Comparison of ENCODE assay signal across 9 cellular contexts in genomic region chr2:95314964-95315611, GRCh38. TPM values are rescaled to one million over a fixed set of nuclear protein-coding genes. Genes with fewer than 3 reads are reported as not detected.
DNase-seq lines count a peak whose midpoint lies in the region; ATAC-seq, FAIRE-seq and TF ChIP-seq lines count a peak whose summit lies in the region.
"Had no signal": no experiment of that assay in that cellular context is flagged by ENCODE, and none has a peak within 500 bp of the region (broad histone marks: within the 10 kb centered on the region; RNA-seq: fewer than 3 reads in every experiment).

No MANE protein-coding gene starts in this region.

- 63 to 75% (median 70%) methylated on average over 7 to 16 of the region's 16 CpGs for WGBS in adrenal gland, 4 donors
- 45 to 68% methylated on average over 7 to 16 of the region's 16 CpGs for WGBS in transverse colon (ENCODE audit: low coverage in 1 of 2), 2 donors

- no peak overlapping the region for H3K27ac ChIP-seq in adrenal gland
- H3K27ac ChIP-seq in transverse colon: no peak overlapping the region
- H3K27ac ChIP-seq: epithelial cell of prostate had no signal

- H3K4me1 ChIP-seq in adrenal gland (replicated peaks in 1 of 2): no peaks in the 10 kb centered on the region
- no peaks in the 10 kb centered on the region for H3K4me1 ChIP-seq in transverse colon

- TF ChIP-seq POLR2A in adrenal gland (IDR thresholded peaks at IDR 0.05): no peak
- TF ChIP-seq POLR2A in transverse colon (IDR thresholded peaks at IDR 0.05): no peak
- no peak for TF ChIP-seq POLR2A in GM12892 (IDR thresholded peaks at IDR 0.05; ENCODE audit: low read depth, low read length)

- no peak for ATAC-seq in omental fat pad (ENCODE audit: low FRiP score)
- no peak for ATAC-seq in HG03139 (IDR thresholded peaks at IDR 0.05; ENCODE audit: unreplicated experiment)

- H3K36me3 ChIP-seq in adrenal gland (replicated peaks in 1 of 2) (no peaks in the 10 kb centered on the region), transverse colon (no peaks in the 10 kb centered on the region)

- H3K9me3 ChIP-seq in adrenal gland (replicated peaks in 1 of 3): no peaks in the 10 kb centered on the region
- no peaks in the 10 kb centered on the region for H3K9me3 ChIP-seq in transverse colon

- TF ChIP-seq CTCF in adrenal gland (IDR thresholded peaks at IDR 0.05): peak in 5 of 6 experiments; percentile 13 to 41 (median 29)
- peak; percentile 47 to 79 (median 67) for TF ChIP-seq CTCF in transverse colon (IDR thresholded peaks at IDR 0.05)
- TF ChIP-seq CTCF in omental fat pad (IDR thresholded peaks at IDR 0.05): no peak

- in situ Hi-C loops in transverse colon (cut with MboI; ENCODE audit: low pct_ligation_motif_present in 1 of 4, low pct_unique_long_range_greater_than_20kb in 1 of 4, low sequenced_read_pairs in 3 of 4): loop anchor here in 1 of 4 donors (10.0 kb wide), 1 partner anchor 90 kb away; no protein-coding TSS in a partner anchor

- H3K4me3 ChIP-seq in adrenal gland (no peak overlapping the region), transverse colon (no peak overlapping the region)

- H3K27me3 ChIP-seq in adrenal gland (no peaks in the 10 kb centered on the region), transverse colon (no peaks in the 10 kb centered on the region)

- DNase-seq in CD1c-positive myeloid dendritic cell (ENCODE audit: extremely low spot score) (peak; percentile 42), HPDE6-E6E7 (ENCODE audit: extremely low spot score) (peak; percentile 83), adrenal gland (peak in 1 of 7 donors; percentile 16), iPS-NIHi7 (ENCODE audit: extremely low spot score) (peak; percentile 86), transverse colon (peak; percentile 54), omental fat pad (ENCODE audit: low spot score) (no peak), GM12892 (ENCODE audit: insufficient read length) (no peak)

- TF ChIP-seq EP300 in transverse colon (IDR thresholded peaks at IDR 0.05; ENCODE audit: low read depth): no peak

- intact Hi-C loops in adrenal gland (cut with DNase I): no loop called here
- intact Hi-C loops in transverse colon (cut with DNase I; ENCODE audit: low total_unique reads): no loop called here

- FAIRE-seq in GM12892 (lab: Jason Lieb, UNC): no peak

RNA-seq across cellular contexts. Expression of gene KCNIP3, which starts 17.9 kb away (rescaled TPM):
- 1 to 10 TPM in 7 of 8 donors, under 1 TPM in 1; 0.54 to 6.3 (median 1.7) TPM for total RNA-seq in adrenal gland
- polyA plus RNA-seq in adrenal gland: 1 to 10 TPM in 2 of 3 donors, under 1 TPM in 1; 0.79 to 3.9 (median 3.2) TPM
- total RNA-seq in transverse colon: 1 to 10 TPM; 1.8 to 4.0 (median 2.2) TPM
- total RNA-seq in omental fat pad: 10 to 100 TPM in 1 of 4 donors, 1 to 10 TPM in 3; 5.5 to 37.4 (median 7.1) TPM
- polyA plus RNA-seq in GM12892 (2012; ENCODE audit: missing spikeins): not detected

RNA-seq across cellular contexts. Expression of gene PROM2, which starts 40.8 kb away (rescaled TPM):
- total RNA-seq in adrenal gland: 1 to 10 TPM in 2 of 8 donors, under 1 TPM in 4, not detected in 2; 0.21 to 4.5 (median 0.84) TPM
- polyA plus RNA-seq in adrenal gland: 1 to 10 TPM in 2 of 3 donors, under 1 TPM in 1; 0.07 to 1.7 (median 1.0) TPM
- 10 to 100 TPM; 20.2 to 46.6 (median 28.6) TPM for total RNA-seq in transverse colon
- total RNA-seq in omental fat pad: 1 to 10 TPM in 2 of 4 donors, under 1 TPM in 2; 0.60 to 1.4 (median 1.1) TPM
- 0.08 TPM for polyA plus RNA-seq in GM12892 (2012; ENCODE audit: missing spikeins)

Comparison
In these comparisons a context has a peak if more than half of its experiments do, and no peak if none do; other contexts are left out.
1. DNase-seq: peak in CD1c-positive myeloid dendritic cell (single experiment), HPDE6-E6E7 (single experiment), iPS-NIHi7 (single experiment) and transverse colon (single experiment); none in omental fat pad (single experiment) and GM12892 (single experiment).
2. CTCF ChIP-seq: peak in adrenal gland (5 of 6) and transverse colon (5 of 5); none in omental fat pad (0 of 3).